In the genomic region with DNA sequence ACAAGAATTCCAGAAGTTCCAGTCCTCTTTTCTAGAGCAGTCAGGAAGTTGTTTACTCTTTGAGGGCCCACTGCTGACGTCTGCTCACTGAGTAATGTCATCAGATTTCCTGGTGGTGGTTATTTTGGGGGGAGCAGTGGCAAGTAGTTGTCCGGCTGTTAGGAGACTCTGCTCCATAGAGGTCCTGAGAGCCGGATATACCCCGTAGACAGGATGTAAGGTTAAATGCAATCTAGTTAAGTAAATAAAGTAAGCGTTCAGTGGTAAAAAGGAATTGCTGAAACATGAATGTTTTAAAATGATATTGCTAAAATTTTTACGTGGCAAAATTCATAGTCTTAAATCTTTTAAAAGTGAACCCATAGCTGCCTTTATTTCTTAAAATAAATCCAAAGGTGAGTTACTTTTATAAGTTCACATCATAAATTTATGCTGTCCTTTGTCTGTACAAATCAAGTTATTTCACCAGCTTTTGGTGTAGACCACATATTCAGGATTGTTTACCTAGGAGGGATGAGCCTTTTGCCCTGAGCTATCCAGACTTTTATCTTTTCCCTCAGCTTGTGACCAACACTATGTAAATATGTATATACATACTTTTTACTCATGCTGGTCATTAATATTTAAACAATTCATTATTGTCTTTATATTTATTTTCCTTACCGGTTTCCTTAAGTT, we compare ENCODE assay signal across 1 cellular context.
A peak's percentile ranks its signal among the peaks of the same experiment; 100 is the strongest.
TF ChIP-seq lines count a peak whose summit lies in the region.

No MANE protein-coding gene starts in this region.

TF ChIP-seq in HepG2, 621 proteins besides CTCF, POLR2A, EP300 and RAD21 (continued from another document and continues in another):
- TF ChIP-seq, protein P1, sequence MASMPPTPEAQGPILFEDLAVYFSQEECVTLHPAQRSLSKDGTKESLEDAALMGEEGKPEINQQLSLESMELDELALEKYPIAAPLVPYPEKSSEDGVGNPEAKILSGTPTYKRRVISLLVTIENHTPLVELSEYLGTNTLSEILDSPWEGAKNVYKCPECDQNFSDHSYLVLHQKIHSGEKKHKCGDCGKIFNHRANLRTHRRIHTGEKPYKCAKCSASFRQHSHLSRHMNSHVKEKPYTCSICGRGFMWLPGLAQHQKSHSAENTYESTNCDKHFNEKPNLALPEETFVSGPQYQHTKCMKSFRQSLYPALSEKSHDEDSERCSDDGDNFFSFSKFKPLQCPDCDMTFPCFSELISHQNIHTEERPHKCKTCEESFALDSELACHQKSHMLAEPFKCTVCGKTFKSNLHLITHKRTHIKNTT (CRISPR knock-in tag; IDR thresholded peaks at IDR 0.05) = no peak
- TF ChIP-seq SMYD3 (CRISPR knock-in tag; IDR thresholded peaks at IDR 0.05) (no peak), SCMH1 (CRISPR knock-in tag; IDR thresholded peaks at IDR 0.05; ENCODE audit: borderline replicate concordance) (no peak), NFYC (CRISPR knock-in tag; IDR thresholded peaks at IDR 0.05) (no peak), ZNF713 (CRISPR knock-in tag; IDR thresholded peaks at IDR 0.05) (no peak), IRF2 (CRISPR knock-in tag; IDR thresholded peaks at IDR 0.05) (0 out of 2 replicates have a peak, but pooled peaks have one; percentile 23), ZNF670 (CRISPR knock-in tag; IDR thresholded peaks at IDR 0.05; ENCODE audit: borderline replicate concordance) (0 out of 2 replicates have a peak, but pooled peaks have one; percentile 43), MED1 (CRISPR knock-in tag; IDR thresholded peaks at IDR 0.05) (peak; percentile 75), MIER2 (CRISPR knock-in tag; IDR thresholded peaks at IDR 0.05) (no peak), ZNF354B (CRISPR knock-in tag; IDR thresholded peaks at IDR 0.05) (0 out of 2 replicates have a peak, but pooled peaks have one; percentile 23), ZNF282 (IDR thresholded peaks at IDR 0.05; ENCODE audit: partially characterized antibody) (no peak), ZNF558 (CRISPR knock-in tag; IDR thresholded peaks at IDR 0.05; ENCODE audit: borderline replicate concordance) (no peak), ZNF326 (CRISPR knock-in tag; IDR thresholded peaks at IDR 0.05; ENCODE audit: borderline replicate concordance) (no peak), ZNF20 (CRISPR knock-in tag; IDR thresholded peaks at IDR 0.05) (no peak), SMAD9 (CRISPR knock-in tag; IDR thresholded peaks at IDR 0.05) (no peak), KDM1A (CRISPR knock-in tag; IDR thresholded peaks at IDR 0.05) (0 out of 2 replicates have a peak, but pooled peaks have one; percentile 28), DPF2 (CRISPR knock-in tag; IDR thresholded peaks at IDR 0.05; ENCODE audit: borderline replicate concordance, low read depth) (0 out of 2 replicates have a peak, but pooled peaks have one; percentile 17), ZSCAN12 (CRISPR knock-in tag; IDR thresholded peaks at IDR 0.05) (0 out of 2 replicates have a peak, but pooled peaks have one; percentile 12), FOXK1 (CRISPR knock-in tag; IDR thresholded peaks at IDR 0.05; ENCODE audit: borderline replicate concordance, low read depth) (peak; percentile 59; the same call in 1 of the 2 replicates), ZFP36L1 (CRISPR knock-in tag; IDR thresholded peaks at IDR 0.05) (0 out of 2 replicates have a peak, but pooled peaks have one; percentile 29), ZNF749 (CRISPR knock-in tag; IDR thresholded peaks at IDR 0.05; ENCODE audit: borderline replicate concordance) (no peak), MBNL3 (CRISPR knock-in tag; conservative IDR thresholded peaks at IDR 0.05) (no peak), SOX13 (IDR thresholded peaks at IDR 0.05) (no peak; the same call in 1 of the 2 replicates), SOX13 (CRISPR knock-in tag; conservative IDR thresholded peaks at IDR 0.05 in 1 of 2, IDR thresholded peaks at IDR 0.05 in 1 of 2) (peak in 1 of 2 experiments; percentile 70; a peak in 2 of 4 replicates), MBD4 (IDR thresholded peaks at IDR 0.05; ENCODE audit: borderline replicate concordance, low read length) (no peak), RBFOX2 (IDR thresholded peaks at IDR 0.05; ENCODE audit: low read depth, low read length) (no peak), ZNF12 (CRISPR knock-in tag; IDR thresholded peaks at IDR 0.05) (no peak)
- TF ChIP-seq, protein P2, sequence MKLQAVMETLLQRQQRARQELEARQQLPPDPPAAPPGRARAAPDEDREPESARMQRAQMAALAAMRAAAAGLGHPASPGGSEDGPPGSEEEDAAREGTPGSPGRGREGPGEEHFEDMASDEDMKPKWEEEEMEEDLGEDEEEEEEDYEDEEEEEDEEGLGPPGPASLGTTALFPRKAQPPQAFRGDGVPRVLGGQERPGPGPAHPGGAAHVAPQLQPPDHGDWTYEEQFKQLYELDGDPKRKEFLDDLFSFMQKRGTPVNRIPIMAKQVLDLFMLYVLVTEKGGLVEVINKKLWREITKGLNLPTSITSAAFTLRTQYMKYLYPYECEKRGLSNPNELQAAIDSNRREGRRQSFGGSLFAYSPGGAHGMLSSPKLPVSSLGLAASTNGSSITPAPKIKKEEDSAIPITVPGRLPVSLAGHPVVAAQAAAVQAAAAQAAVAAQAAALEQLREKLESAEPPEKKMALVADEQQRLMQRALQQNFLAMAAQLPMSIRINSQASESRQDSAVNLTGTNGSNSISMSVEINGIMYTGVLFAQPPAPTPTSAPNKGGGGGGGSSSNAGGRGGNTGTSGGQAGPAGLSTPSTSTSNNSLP (IDR thresholded peaks at IDR 0.05; ENCODE audit: low read depth, low read length) = 0 out of 2 replicates have a peak, but pooled peaks have one; percentile 7
- TF ChIP-seq, protein P3, sequence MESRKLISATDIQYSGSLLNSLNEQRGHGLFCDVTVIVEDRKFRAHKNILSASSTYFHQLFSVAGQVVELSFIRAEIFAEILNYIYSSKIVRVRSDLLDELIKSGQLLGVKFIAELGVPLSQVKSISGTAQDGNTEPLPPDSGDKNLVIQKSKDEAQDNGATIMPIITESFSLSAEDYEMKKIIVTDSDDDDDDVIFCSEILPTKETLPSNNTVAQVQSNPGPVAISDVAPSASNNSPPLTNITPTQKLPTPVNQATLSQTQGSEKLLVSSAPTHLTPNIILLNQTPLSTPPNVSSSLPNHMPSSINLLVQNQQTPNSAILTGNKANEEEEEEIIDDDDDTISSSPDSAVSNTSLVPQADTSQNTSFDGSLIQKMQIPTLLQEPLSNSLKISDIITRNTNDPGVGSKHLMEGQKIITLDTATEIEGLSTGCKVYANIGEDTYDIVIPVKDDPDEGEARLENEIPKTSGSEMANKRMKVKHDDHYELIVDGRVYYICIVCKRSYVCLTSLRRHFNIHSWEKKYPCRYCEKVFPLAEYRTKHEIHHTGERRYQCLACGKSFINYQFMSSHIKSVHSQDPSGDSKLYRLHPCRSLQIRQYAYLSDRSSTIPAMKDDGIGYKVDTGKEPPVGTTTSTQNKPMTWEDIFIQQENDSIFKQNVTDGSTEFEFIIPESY (CRISPR knock-in tag; IDR thresholded peaks at IDR 0.05) = no peak
- TF ChIP-seq, protein P4, sequence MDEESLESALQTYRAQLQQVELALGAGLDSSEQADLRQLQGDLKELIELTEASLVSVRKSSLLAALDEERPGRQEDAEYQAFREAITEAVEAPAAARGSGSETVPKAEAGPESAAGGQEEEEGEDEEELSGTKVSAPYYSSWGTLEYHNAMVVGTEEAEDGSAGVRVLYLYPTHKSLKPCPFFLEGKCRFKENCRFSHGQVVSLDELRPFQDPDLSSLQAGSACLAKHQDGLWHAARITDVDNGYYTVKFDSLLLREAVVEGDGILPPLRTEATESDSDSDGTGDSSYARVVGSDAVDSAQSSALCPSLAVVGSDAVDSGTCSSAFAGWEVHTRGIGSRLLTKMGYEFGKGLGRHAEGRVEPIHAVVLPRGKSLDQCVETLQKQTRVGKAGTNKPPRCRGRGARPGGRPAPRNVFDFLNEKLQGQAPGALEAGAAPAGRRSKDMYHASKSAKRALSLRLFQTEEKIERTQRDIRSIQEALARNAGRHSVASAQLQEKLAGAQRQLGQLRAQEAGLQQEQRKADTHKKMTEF (CRISPR knock-in tag; IDR thresholded peaks at IDR 0.05) = peak; percentile 79
- TF ChIP-seq, protein P5, sequence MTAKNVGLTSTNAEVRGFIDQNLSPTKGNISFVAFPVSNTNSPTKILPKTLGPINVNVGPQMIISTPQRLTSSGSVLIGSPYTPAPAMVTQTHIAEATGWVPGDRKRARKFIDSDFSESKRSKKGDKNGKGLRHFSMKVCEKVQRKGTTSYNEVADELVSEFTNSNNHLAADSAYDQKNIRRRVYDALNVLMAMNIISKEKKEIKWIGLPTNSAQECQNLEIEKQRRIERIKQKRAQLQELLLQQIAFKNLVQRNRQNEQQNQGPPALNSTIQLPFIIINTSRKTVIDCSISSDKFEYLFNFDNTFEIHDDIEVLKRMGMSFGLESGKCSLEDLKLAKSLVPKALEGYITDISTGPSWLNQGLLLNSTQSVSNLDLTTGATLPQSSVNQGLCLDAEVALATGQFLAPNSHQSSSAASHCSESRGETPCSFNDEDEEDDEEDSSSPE (CRISPR knock-in tag; IDR thresholded peaks at IDR 0.05) = no peak
- TF ChIP-seq, protein P6, sequence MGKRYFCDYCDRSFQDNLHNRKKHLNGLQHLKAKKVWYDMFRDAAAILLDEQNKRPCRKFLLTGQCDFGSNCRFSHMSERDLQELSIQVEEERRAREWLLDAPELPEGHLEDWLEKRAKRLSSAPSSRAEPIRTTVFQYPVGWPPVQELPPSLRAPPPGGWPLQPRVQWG (CRISPR knock-in tag; IDR thresholded peaks at IDR 0.05; ENCODE audit: borderline replicate concordance, low read depth) = no peak
- TF ChIP-seq, protein P7, sequence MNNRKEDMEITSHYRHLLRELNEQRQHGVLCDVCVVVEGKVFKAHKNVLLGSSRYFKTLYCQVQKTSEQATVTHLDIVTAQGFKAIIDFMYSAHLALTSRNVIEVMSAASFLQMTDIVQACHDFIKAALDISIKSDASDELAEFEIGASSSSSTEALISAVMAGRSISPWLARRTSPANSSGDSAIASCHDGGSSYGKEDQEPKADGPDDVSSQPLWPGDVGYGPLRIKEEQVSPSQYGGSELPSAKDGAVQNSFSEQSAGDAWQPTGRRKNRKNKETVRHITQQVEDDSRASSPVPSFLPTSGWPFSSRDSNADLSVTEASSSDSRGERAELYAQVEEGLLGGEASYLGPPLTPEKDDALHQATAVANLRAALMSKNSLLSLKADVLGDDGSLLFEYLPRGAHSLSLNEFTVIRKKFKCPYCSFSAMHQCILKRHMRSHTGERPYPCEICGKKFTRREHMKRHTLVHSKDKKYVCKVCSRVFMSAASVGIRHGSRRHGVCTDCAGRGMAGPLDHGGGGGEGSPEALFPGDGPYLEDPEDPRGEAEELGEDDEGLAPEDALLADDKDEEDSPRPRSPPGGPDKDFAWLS (CRISPR knock-in tag; IDR thresholded peaks at IDR 0.05; ENCODE audit: borderline replicate concordance) = no peak
- TF ChIP-seq, protein P8, sequence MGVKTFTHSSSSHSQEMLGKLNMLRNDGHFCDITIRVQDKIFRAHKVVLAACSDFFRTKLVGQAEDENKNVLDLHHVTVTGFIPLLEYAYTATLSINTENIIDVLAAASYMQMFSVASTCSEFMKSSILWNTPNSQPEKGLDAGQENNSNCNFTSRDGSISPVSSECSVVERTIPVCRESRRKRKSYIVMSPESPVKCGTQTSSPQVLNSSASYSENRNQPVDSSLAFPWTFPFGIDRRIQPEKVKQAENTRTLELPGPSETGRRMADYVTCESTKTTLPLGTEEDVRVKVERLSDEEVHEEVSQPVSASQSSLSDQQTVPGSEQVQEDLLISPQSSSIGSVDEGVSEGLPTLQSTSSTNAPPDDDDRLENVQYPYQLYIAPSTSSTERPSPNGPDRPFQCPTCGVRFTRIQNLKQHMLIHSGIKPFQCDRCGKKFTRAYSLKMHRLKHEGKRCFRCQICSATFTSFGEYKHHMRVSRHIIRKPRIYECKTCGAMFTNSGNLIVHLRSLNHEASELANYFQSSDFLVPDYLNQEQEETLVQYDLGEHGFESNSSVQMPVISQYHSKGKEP (CRISPR knock-in tag; IDR thresholded peaks at IDR 0.05) = no peak
- TF ChIP-seq, protein P9, sequence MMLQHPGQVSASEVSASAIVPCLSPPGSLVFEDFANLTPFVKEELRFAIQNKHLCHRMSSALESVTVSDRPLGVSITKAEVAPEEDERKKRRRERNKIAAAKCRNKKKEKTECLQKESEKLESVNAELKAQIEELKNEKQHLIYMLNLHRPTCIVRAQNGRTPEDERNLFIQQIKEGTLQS (CRISPR knock-in tag; IDR thresholded peaks at IDR 0.05) = no peak; the same call in 1 of the 2 replicates
- TF ChIP-seq, protein P10, sequence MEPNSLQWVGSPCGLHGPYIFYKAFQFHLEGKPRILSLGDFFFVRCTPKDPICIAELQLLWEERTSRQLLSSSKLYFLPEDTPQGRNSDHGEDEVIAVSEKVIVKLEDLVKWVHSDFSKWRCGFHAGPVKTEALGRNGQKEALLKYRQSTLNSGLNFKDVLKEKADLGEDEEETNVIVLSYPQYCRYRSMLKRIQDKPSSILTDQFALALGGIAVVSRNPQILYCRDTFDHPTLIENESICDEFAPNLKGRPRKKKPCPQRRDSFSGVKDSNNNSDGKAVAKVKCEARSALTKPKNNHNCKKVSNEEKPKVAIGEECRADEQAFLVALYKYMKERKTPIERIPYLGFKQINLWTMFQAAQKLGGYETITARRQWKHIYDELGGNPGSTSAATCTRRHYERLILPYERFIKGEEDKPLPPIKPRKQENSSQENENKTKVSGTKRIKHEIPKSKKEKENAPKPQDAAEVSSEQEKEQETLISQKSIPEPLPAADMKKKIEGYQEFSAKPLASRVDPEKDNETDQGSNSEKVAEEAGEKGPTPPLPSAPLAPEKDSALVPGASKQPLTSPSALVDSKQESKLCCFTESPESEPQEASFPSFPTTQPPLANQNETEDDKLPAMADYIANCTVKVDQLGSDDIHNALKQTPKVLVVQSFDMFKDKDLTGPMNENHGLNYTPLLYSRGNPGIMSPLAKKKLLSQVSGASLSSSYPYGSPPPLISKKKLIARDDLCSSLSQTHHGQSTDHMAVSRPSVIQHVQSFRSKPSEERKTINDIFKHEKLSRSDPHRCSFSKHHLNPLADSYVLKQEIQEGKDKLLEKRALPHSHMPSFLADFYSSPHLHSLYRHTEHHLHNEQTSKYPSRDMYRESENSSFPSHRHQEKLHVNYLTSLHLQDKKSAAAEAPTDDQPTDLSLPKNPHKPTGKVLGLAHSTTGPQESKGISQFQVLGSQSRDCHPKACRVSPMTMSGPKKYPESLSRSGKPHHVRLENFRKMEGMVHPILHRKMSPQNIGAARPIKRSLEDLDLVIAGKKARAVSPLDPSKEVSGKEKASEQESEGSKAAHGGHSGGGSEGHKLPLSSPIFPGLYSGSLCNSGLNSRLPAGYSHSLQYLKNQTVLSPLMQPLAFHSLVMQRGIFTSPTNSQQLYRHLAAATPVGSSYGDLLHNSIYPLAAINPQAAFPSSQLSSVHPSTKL (CRISPR knock-in tag; IDR thresholded peaks at IDR 0.05) = peak; percentile 77
- TF ChIP-seq, protein P11, sequence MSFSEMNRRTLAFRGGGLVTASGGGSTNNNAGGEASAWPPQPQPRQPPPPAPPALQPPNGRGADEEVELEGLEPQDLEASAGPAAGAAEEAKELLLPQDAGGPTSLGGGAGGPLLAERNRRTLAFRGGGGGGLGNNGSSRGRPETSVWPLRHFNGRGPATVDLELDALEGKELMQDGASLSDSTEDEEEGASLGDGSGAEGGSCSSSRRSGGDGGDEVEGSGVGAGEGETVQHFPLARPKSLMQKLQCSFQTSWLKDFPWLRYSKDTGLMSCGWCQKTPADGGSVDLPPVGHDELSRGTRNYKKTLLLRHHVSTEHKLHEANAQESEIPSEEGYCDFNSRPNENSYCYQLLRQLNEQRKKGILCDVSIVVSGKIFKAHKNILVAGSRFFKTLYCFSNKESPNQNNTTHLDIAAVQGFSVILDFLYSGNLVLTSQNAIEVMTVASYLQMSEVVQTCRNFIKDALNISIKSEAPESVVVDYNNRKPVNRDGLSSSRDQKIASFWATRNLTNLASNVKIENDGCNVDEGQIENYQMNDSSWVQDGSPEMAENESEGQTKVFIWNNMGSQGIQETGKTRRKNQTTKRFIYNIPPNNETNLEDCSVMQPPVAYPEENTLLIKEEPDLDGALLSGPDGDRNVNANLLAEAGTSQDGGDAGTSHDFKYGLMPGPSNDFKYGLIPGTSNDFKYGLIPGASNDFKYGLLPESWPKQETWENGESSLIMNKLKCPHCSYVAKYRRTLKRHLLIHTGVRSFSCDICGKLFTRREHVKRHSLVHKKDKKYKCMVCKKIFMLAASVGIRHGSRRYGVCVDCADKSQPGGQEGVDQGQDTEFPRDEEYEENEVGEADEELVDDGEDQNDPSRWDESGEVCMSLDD (CRISPR knock-in tag; IDR thresholded peaks at IDR 0.05; ENCODE audit: borderline replicate concordance) = peak; percentile 90; the same call in 1 of the 2 replicates
